19 cellular contexts compared by ENCODE assay signal in genomic region chr3:112610121-112610520, GRCh38.
DNase-seq lines count a peak whose midpoint lies in the region; ATAC-seq lines count a peak whose summit lies in the region.
"Had no signal": no experiment of that assay in that cellular context is flagged by ENCODE, and none has a peak within 500 bp of the region (broad histone marks: within the 10 kb centered on the region; RNA-seq: fewer than 3 reads in every experiment).

No MANE protein-coding gene starts in this region.

- no peaks in the 10 kb centered on the region for H3K27me3 ChIP-seq in ACC112 (ENCODE audit: insufficient read depth, low read length)
- H3K27me3 ChIP-seq: foreskin keratinocyte had no signal

- H3K27ac Mint-ChIP-seq in stimulated activated memory B cell treated with anti-CD40 and anti-IgM and Interleukin-4, amounts not matched to agents 10 μg/mL and 1 μg/mL and 100 μg/mL, for 72 hours = no peak overlapping the region
- H3K27ac Mint-ChIP-seq: memory B cell had no signal

- DNase-seq in amniotic epithelial cell (ENCODE audit: low read depth) (peak; percentile 69), glomerular visceral epithelial cell (ENCODE audit: extremely low spot score) (peak; percentile 33), KBM-7 (no peak), NCI-H1930 (lab: John Stamatoyannopoulos, UW) (no peak), SKM-1 (lab: John Stamatoyannopoulos, UW; ENCODE audit: unreplicated experiment) (no peak)
- DNase-seq: activated T-cell treated with anti-CD3 and anti-CD28 coated beads, Interleukin-2, amount 50 U/mL, for 48 hours; anterior cingulate cortex; Caco-2; dermis blood vessel endothelial cell; foreskin keratinocyte; KG1; NCI-H1694 treated with DMSO at 0.1 percent for 48 hours; NCI-H526; T-helper 2 cell had no signal

- ATAC-seq in HG02938 (IDR thresholded peaks at IDR 0.05; ENCODE audit: unreplicated experiment) = peak; percentile 59
- ATAC-seq in stimulated activated memory B cell treated with anti-CD40 and anti-IgM and Interleukin-4, amounts not matched to agents 10 μg/mL and 1 μg/mL and 100 μg/mL, for 72 hours = no peak
- ATAC-seq: foreskin keratinocyte had no signal

- no peak overlapping the region for H3K4me3 Mint-ChIP-seq in stimulated activated memory B cell treated with anti-CD40 and anti-IgM and Interleukin-4, amounts not matched to agents 10 μg/mL and 1 μg/mL and 100 μg/mL, for 72 hours
- H3K4me3 Mint-ChIP-seq: memory B cell had no signal

- H3K36me3 Mint-ChIP-seq in stimulated activated memory B cell treated with anti-CD40 and anti-IgM and Interleukin-4, amounts not matched to agents 10 μg/mL and 1 μg/mL and 100 μg/mL, for 72 hours = no peaks in the 10 kb centered on the region
- H3K36me3 Mint-ChIP-seq: memory B cell had no signal

- H3K9me3 Mint-ChIP-seq in stimulated activated memory B cell treated with anti-CD40 and anti-IgM and Interleukin-4, amounts not matched to agents 10 μg/mL and 1 μg/mL and 100 μg/mL, for 72 hours = no peaks in the 10 kb centered on the region
- H3K9me3 Mint-ChIP-seq: memory B cell had no signal

- H3K79me2 ChIP-seq in ACC112 (ENCODE audit: control insufficient read depth, insufficient read depth, low read length, unreplicated experiment) = peaks cover 11% of the 10 kb centered on the region

- H3K36me3 ChIP-seq in ACC112 (ENCODE audit: insufficient read depth, low read length) = peaks cover 72% of the 10 kb centered on the region

- no peaks in the 10 kb centered on the region for H3K4me1 Mint-ChIP-seq in stimulated activated memory B cell treated with anti-CD40 and anti-IgM and Interleukin-4, amounts not matched to agents 10 μg/mL and 1 μg/mL and 100 μg/mL, for 72 hours
- H3K4me1 Mint-ChIP-seq: memory B cell had no signal

- H3K4me1 ChIP-seq in ACC112 (ENCODE audit: control insufficient read depth, insufficient read depth, low read length, unreplicated experiment) = peaks cover 24% of the 10 kb centered on the region
- H3K4me1 ChIP-seq: Caco-2, foreskin keratinocyte had no signal

- H3K27me3 Mint-ChIP-seq in stimulated activated memory B cell treated with anti-CD40 and anti-IgM and Interleukin-4, amounts not matched to agents 10 μg/mL and 1 μg/mL and 100 μg/mL, for 72 hours = peaks cover 13% of the 10 kb centered on the region

- no peak overlapping the region for H2AFZ ChIP-seq in ACC112 (ENCODE audit: low read length, unreplicated experiment)

- H3K4me3 ChIP-seq in ACC112 (ENCODE audit: low read depth, low read length) = no peak overlapping the region

- in situ Hi-C loops in KBM-7 (cut with MboI; ENCODE audit: low pct_unique_long_range_greater_than_20kb, low sequenced_read_pairs) = loop anchor here (25.0 kb wide), 1 partner anchor 1327 kb away; the partner anchor contains the start of gene ZDHHC23

- H3K27ac ChIP-seq in ACC112 (ENCODE audit: low read depth, low read length) = peak overlapping the region; percentile 83
- H3K27ac ChIP-seq: foreskin keratinocyte, RWPE1 had no signal

Comparison
In these comparisons a context has a peak if more than half of its experiments do, and no peak if none do; other contexts are left out.
1. DNase-seq: peak in amniotic epithelial cell (single experiment) and glomerular visceral epithelial cell (single experiment); none in KBM-7 (single experiment), NCI-H1930 (0 of 2) and SKM-1 (single experiment).